ENCODE assay signal across 8 cellular contexts in genomic region chr4:54227261-54228063, GRCh38. TPM values are rescaled to one million over a fixed set of nuclear protein-coding genes. Genes with fewer than 3 reads are reported as not detected.
A peak's percentile ranks its signal among the peaks of the same experiment; 100 is the strongest.
DNase-seq lines count a peak whose midpoint lies in the region; ATAC-seq, FAIRE-seq and TF ChIP-seq lines count a peak whose summit lies in the region.

No MANE protein-coding gene starts in this region.

- peak overlapping the region; percentile 59 for H3K4me3 Mint-ChIP-seq in T-helper 1 cell treated with Interleukin-12 subunit alpha and Interleukin-12 subunit beta and Interleukin-4 antibody, amounts not matched to agents 30 μg/mL and 1 μg/mL, for 36 hours
- peak overlapping the region; percentile 91 for H3K4me3 Mint-ChIP-seq in chondrocyte (ENCODE audit: unreplicated experiment)

- peak; percentile 52 for ATAC-seq in HepG2
- peak in 1 of 2 donors; percentile 17 for ATAC-seq in upper lobe of left lung (ENCODE audit: low FRiP score in 2 of 2)

- POLR2A ChIA-PET in HepG2 (lab: Yijun Ruan, JAX) = no interaction called here

- peaks cover 18 to 83% of the 10 kb centered on the region in 2 experiments for H3K27me3 ChIP-seq in HepG2 (ENCODE audit: control insufficient read depth in 1 of 2, insufficient read depth in 2 of 2, low read length in 2 of 2)
- H3K27me3 ChIP-seq in upper lobe of left lung = peaks cover 0 to 68% (median 50%) of the 10 kb centered on the region in 4 donors

- H3K9me3 Mint-ChIP-seq in T-helper 1 cell treated with Interleukin-12 subunit alpha and Interleukin-12 subunit beta and Interleukin-4 antibody, amounts not matched to agents 30 μg/mL and 1 μg/mL, for 36 hours = no peaks in the 10 kb centered on the region
- no peaks in the 10 kb centered on the region for H3K9me3 Mint-ChIP-seq in chondrocyte (ENCODE audit: low read depth)

- peaks cover 16% of the 10 kb centered on the region for H3K4me1 Mint-ChIP-seq in T-helper 1 cell treated with Interleukin-12 subunit alpha and Interleukin-12 subunit beta and Interleukin-4 antibody, amounts not matched to agents 30 μg/mL and 1 μg/mL, for 36 hours (ENCODE audit: low read depth)
- H3K4me1 Mint-ChIP-seq in chondrocyte (ENCODE audit: low read depth) = peaks cover 51% of the 10 kb centered on the region

- H3K4me3 ChIP-seq in HepG2 (replicated peaks in 1 of 3; ENCODE audit: insufficient read depth in 1 of 3, low read depth in 2 of 3, low read length in 3 of 3) = peak overlapping the region in 1 of 3 experiments; percentile 48; a peak in 1 of 6 replicates
- peak overlapping the region in 3 of 4 donors; percentile 25 to 60 (median 46) for H3K4me3 ChIP-seq in upper lobe of left lung

- no peak for DNase-seq in T-helper 1 cell
- DNase-seq in NCI-H748 treated with DMSO at 0.1 percent for 48 hours (lab: John Stamatoyannopoulos, UW) = peak; percentile 55
- DNase-seq in chondrocyte (ENCODE audit: low spot score) = no peak
- DNase-seq in HepG2 (ENCODE audit: low spot score) = no peak
- peak in 1 of 2 donors; percentile 45 for DNase-seq in upper lobe of left lung
- DNase-seq in cerebellar nuclear complex (lab: John Stamatoyannopoulos, UW) = no peak
- no peak for DNase-seq in AG08395 (ENCODE audit: low spot score)

- TF ChIP-seq POLR2A in HepG2 (IDR thresholded peaks at IDR 0.05; ENCODE audit: insufficient read depth in 1 of 2, low read depth in 2 of 2, low read length in 2 of 2) = no peak
- TF ChIP-seq POLR2A in upper lobe of left lung (IDR thresholded peaks at IDR 0.05) = no peak

- peak overlapping the region; percentile 20 for H3K27ac Mint-ChIP-seq in T-helper 1 cell treated with Interleukin-12 subunit alpha and Interleukin-12 subunit beta and Interleukin-4 antibody, amounts not matched to agents 30 μg/mL and 1 μg/mL, for 36 hours
- peak overlapping the region; percentile 94 for H3K27ac Mint-ChIP-seq in chondrocyte (ENCODE audit: unreplicated experiment)

- no peak overlapping the region for H3K9ac ChIP-seq in HepG2 (ENCODE audit: insufficient read depth, low read depth, low read length)

- FAIRE-seq in HepG2 (lab: Jason Lieb, UNC) = no peak

- in situ Hi-C loops in HepG2 (cut with HindIII; ENCODE audit: extremely low pct_ligation_motif_present, low pct_unique_long_range_greater_than_20kb) = loop anchor here (5.0 to 25.0 kb wide), 6 partner anchors 323 to 1213 kb away; no protein-coding TSS in a partner anchor

- peak overlapping the region; percentile 68 for H3K4me2 ChIP-seq in HepG2 (ENCODE audit: low read depth, low read length)

- no peaks in the 10 kb centered on the region for H4K20me1 ChIP-seq in HepG2 (ENCODE audit: insufficient read depth, low read length)

- TF ChIP-seq EP300 in HepG2 (IDR thresholded peaks at IDR 0.05; ENCODE audit: low read depth in 2 of 2, low read length in 2 of 2) (no peak), HepG2 (CRISPR knock-in tag; IDR thresholded peaks at IDR 0.05; ENCODE audit: borderline replicate concordance) (no peak), upper lobe of left lung (IDR thresholded peaks at IDR 0.05) (no peak)

- peaks cover 89% of the 10 kb centered on the region for H3K27me3 Mint-ChIP-seq in T-helper 1 cell treated with Interleukin-12 subunit alpha and Interleukin-12 subunit beta and Interleukin-4 antibody, amounts not matched to agents 30 μg/mL and 1 μg/mL, for 36 hours (ENCODE audit: low read depth)
- no peaks in the 10 kb centered on the region for H3K27me3 Mint-ChIP-seq in chondrocyte (ENCODE audit: low read depth)

- 25% methylated on average over 27 of the region's 36 CpGs for WGBS in HepG2 (ENCODE audit: low lambda C conversion rate)
- 3 to 6% methylated on average over 15 to 36 of the region's 36 CpGs for WGBS in upper lobe of left lung, 2 donors

- H3K36me3 ChIP-seq in HepG2 (replicated peaks in 1 of 2; ENCODE audit: control insufficient read depth in 1 of 2, insufficient read depth in 2 of 2, low read length in 2 of 2) (no peaks in the 10 kb centered on the region), upper lobe of left lung (no peaks in the 10 kb centered on the region)

- no peaks in the 10 kb centered on the region for H3K36me3 Mint-ChIP-seq in T-helper 1 cell treated with Interleukin-12 subunit alpha and Interleukin-12 subunit beta and Interleukin-4 antibody, amounts not matched to agents 30 μg/mL and 1 μg/mL, for 36 hours (ENCODE audit: low read depth)
- H3K36me3 Mint-ChIP-seq in chondrocyte (ENCODE audit: low read depth) = no peaks in the 10 kb centered on the region

- H3K27ac ChIP-seq in HepG2 (ENCODE audit: extremely low read length, insufficient read depth, low read length) (no peak overlapping the region), upper lobe of left lung (peak overlapping the region; percentile 25 to 76 (median 60))

- H3K9me3 ChIP-seq in HepG2 (ENCODE audit: low read length) (no peaks in the 10 kb centered on the region), upper lobe of left lung (no peaks in the 10 kb centered on the region)

- TF ChIP-seq CTCF in chondrocyte (IDR thresholded peaks at IDR 0.05) = no peak
- TF ChIP-seq CTCF in HepG2 (CRISPR knock-in tag; IDR thresholded peaks at IDR 0.05) = no peak
- TF ChIP-seq CTCF in upper lobe of left lung (IDR thresholded peaks at IDR 0.05) = no peak

- BruUV-seq in HepG2 (replicated peaks; lab: Mats Ljungman, UMichigan) = no TSS peak

- peaks cover 31% of the 10 kb centered on the region for H3K4me1 ChIP-seq in HepG2 (ENCODE audit: insufficient read depth, low read length)
- peaks cover 50 to 68% (median 57%) of the 10 kb centered on the region in 4 donors for H3K4me1 ChIP-seq in upper lobe of left lung

- CTCF ChIA-PET in HepG2 (lab: Yijun Ruan, JAX; ENCODE audit: low intra/inter-chr PET ratio, low total read pairs) = interaction anchor here (1.3 kb wide), 1 partner anchor 521 kb away, joined by 4 read pairs; no protein-coding TSS in a partner anchor

- no peaks in the 10 kb centered on the region for H3K79me2 ChIP-seq in HepG2 (ENCODE audit: insufficient read depth, low read length)

- intact Hi-C loops in HepG2 (cut with micrococcal nuclease; ENCODE audit: unreplicated experiment) = no loop called here

- H2AFZ ChIP-seq in HepG2 (ENCODE audit: low read length) = no peak overlapping the region

- TF ChIP-seq RAD21 in HepG2 (CRISPR knock-in tag; IDR thresholded peaks at IDR 0.05) = no peak

TF ChIP-seq in HepG2, 621 proteins besides CTCF, POLR2A, EP300 and RAD21 (continues in another document):
- no peak for TF ChIP-seq RFX5 (IDR thresholded peaks at IDR 0.05; ENCODE audit: low read depth, low read length)
- TF ChIP-seq ZBTB37 (CRISPR knock-in tag; IDR thresholded peaks at IDR 0.05) = no peak
- 0 out of 2 replicates have a peak, but pooled peaks have one; percentile 34 for TF ChIP-seq EZH2 (conservative IDR thresholded peaks at IDR 0.05; ENCODE audit: low read depth, low read length)
- TF ChIP-seq TMF1 (CRISPR knock-in tag; IDR thresholded peaks at IDR 0.05; ENCODE audit: low read depth) = no peak
- no peak for TF ChIP-seq NCOA5 (CRISPR knock-in tag; IDR thresholded peaks at IDR 0.05)
- peak; percentile 99 for TF ChIP-seq GZF1 (CRISPR knock-in tag; IDR thresholded peaks at IDR 0.05)
- no peak for TF ChIP-seq ZBTB1 (CRISPR knock-in tag; IDR thresholded peaks at IDR 0.05; ENCODE audit: borderline replicate concordance)
- no peak for TF ChIP-seq ZNF354B (CRISPR knock-in tag; IDR thresholded peaks at IDR 0.05)
- TF ChIP-seq ZNF143 (CRISPR knock-in tag; IDR thresholded peaks at IDR 0.05) = no peak
- 0 out of 2 replicates have a peak, but pooled peaks have one; percentile 38 for TF ChIP-seq EED (CRISPR knock-in tag; IDR thresholded peaks at IDR 0.05)
- TF ChIP-seq ATF3 (CRISPR knock-in tag; IDR thresholded peaks at IDR 0.05) = no peak

RNA-seq across cellular contexts. Expression of gene PDGFRA, which starts 1.6 kb away (rescaled TPM):
- total RNA-seq in chondrocyte (62.7 to 112 TPM (median 69.6 TPM) in 3 replicates), HepG2 (2016; rRNA removed; fragmentation: Illumina TruSeq; extraction: Trizol) (0.04 TPM in 1 of 2 replicates, not detected in the other), upper lobe of left lung (100 to 1,000 TPM in 2 of 6 donors, 10 to 100 TPM in 4; 60.5 to 136 (median 77.0) TPM)
- total RNA-seq in HepG2 (2016; cell fraction: cytosol; rRNA removed; fragmentation: Illumina TruSeq; extraction: Trizol; ENCODE audit: low read depth) = not detected in 2 replicates
- 0.02 TPM in 1 of 2 replicates, not detected in the other for total RNA-seq in HepG2 (2016; cell fraction: insoluble cytoplasmic fraction; rRNA removed; fragmentation: Illumina TruSeq; extraction: Trizol)
- not detected in 2 replicates for total RNA-seq in HepG2 (2016; cell fraction: membrane; rRNA removed; fragmentation: Illumina TruSeq; extraction: Trizol)
- total RNA-seq in HepG2 (2016; cell fraction: nucleus; rRNA removed; fragmentation: Illumina TruSeq; extraction: Trizol) = not detected in 2 replicates
- 0.03 TPM in 1 of 2 replicates, not detected in the other for polyA plus RNA-seq in HepG2 (2011; rRNA removed)
- polyA plus RNA-seq in HepG2 (2011; cell fraction: cytosol; rRNA removed) = 0.01 TPM in 1 of 2 replicates, not detected in the other
- 0.03 TPM in 1 of 2 replicates, not detected in the other for polyA plus RNA-seq in HepG2 (2011; cell fraction: nucleus; rRNA removed)
- polyA plus RNA-seq in HepG2 (2012) = not detected in 2 replicates
- not detected in 2 replicates for polyA plus RNA-seq in HepG2 (2016; cell fraction: cytosol; fragmentation: Illumina TruSeq; extraction: Trizol; ENCODE audit: low read depth)
- polyA plus RNA-seq in HepG2 (2016; cell fraction: insoluble cytoplasmic fraction; fragmentation: Illumina TruSeq; extraction: Trizol; ENCODE audit: low read depth) = not detected in 2 replicates
- not detected in 2 replicates for polyA plus RNA-seq in HepG2 (2016; cell fraction: membrane; fragmentation: Illumina TruSeq; extraction: Trizol; ENCODE audit: low read depth)
- not detected in 2 replicates for polyA plus RNA-seq in HepG2 (2016; cell fraction: nucleus; fragmentation: Illumina TruSeq; extraction: Trizol; ENCODE audit: insufficient read depth, low read depth)
- polyA minus RNA-seq in HepG2 (2011; rRNA and poly(A)+ RNA removed; ENCODE audit: low replicate concordance) = 0.26 TPM in 1 of 2 replicates, not detected in the other
- not detected in 2 replicates for polyA minus RNA-seq in HepG2 (2011; cell fraction: cytosol; rRNA and poly(A)+ RNA removed)
- not detected in 2 replicates for polyA minus RNA-seq in HepG2 (2011; cell fraction: nucleus; rRNA and poly(A)+ RNA removed)

Comparison
In these comparisons a context has a peak if more than half of its experiments do, and no peak if none do; other contexts are left out.
1. RNA of gene PDGFRA, which starts 1.6 kb away (total RNA-seq): 60.5 to 136 TPM in upper lobe of left lung and 62.7 to 112 TPM in chondrocyte; 0.02 to 0.04 TPM in HepG2; every median in the first group is over 10 times any median in the second.